In genomic region chr10:31808258-31809218, GRCh38 we compare ENCODE assay signal across 8 cellular contexts.
A peak's percentile ranks its signal among the peaks of the same experiment; 100 is the strongest.
DNase-seq lines count a peak whose midpoint lies in the region; ATAC-seq lines count a peak whose summit lies in the region.

No MANE protein-coding gene starts in this region.

- no peaks in the 10 kb centered on the region for H3K27me3 Mint-ChIP-seq in activated naive CD8-positive, alpha-beta T cell

- H3K36me3 Mint-ChIP-seq in activated naive CD8-positive, alpha-beta T cell = peaks cover 2% of the 10 kb centered on the region

- DNase-seq in NCI-H2081 (lab: John Stamatoyannopoulos, UW) (peak; percentile 16 to 30), NCI-H2081 treated with DMSO at 0.1 percent for 48 hours (lab: John Stamatoyannopoulos, UW) (no peak), NCI-H2227 treated with DMSO at 0.1 percent for 48 hours (lab: John Stamatoyannopoulos, UW) (peak; percentile 40), head of caudate nucleus (peak in 29 of 42 donors; percentile 3 to 65 (median 25)), pons (ENCODE audit: low spot score) (peak; percentile 86), activated gamma-delta T cell (lab: John Stamatoyannopoulos, UW) (no peak)

- no peak overlapping the region for H3K4me3 Mint-ChIP-seq in activated naive CD8-positive, alpha-beta T cell

- peak overlapping the region; percentile 58 for H3K27ac Mint-ChIP-seq in activated naive CD8-positive, alpha-beta T cell

- no peaks in the 10 kb centered on the region for H3K9me3 Mint-ChIP-seq in activated naive CD8-positive, alpha-beta T cell (ENCODE audit: low read depth)

- peak; percentile 64 for ATAC-seq in GM21515 (IDR thresholded peaks at IDR 0.05; ENCODE audit: unreplicated experiment)

- intact Hi-C loops in head of caudate nucleus (cut with DNase I) = loop anchor here (5.0 kb wide), 1 partner anchor 1081 kb away; no protein-coding TSS in a partner anchor

- H3K4me1 Mint-ChIP-seq in activated naive CD8-positive, alpha-beta T cell (ENCODE audit: low read depth) = peaks cover 5% of the 10 kb centered on the region

Comparison
In these comparisons a context has a peak if more than half of its experiments do, and no peak if none do; other contexts are left out.
1. DNase-seq: peak in NCI-H2081 (2 of 2), NCI-H2227 treated with DMSO at 0.1 percent for 48 hours (single experiment), head of caudate nucleus (29 of 42) and pons (single experiment); none in NCI-H2081 treated with DMSO at 0.1 percent for 48 hours (single experiment) and activated gamma-delta T cell (single experiment).